1 cellular context compared by ENCODE assay signal in genomic region chr18:23881778-23882177, GRCh38.
TF ChIP-seq lines count a peak whose summit lies in the region.

No MANE protein-coding gene starts in this region.

TF ChIP-seq in SK-N-SH, 30 proteins besides CTCF, POLR2A, EP300 and RAD21 (continued from another document):
- TF ChIP-seq REST (IDR thresholded peaks at IDR 0.05; ENCODE audit: low read depth, low read length) (no peak), POLR2AphosphoS5 (IDR thresholded peaks at IDR 0.05; ENCODE audit: low read depth, low read length) (no peak), USF1 (IDR thresholded peaks at IDR 0.05; ENCODE audit: borderline replicate concordance, low read depth) (no peak)
